Comparison of ENCODE assay signal across 15 cellular contexts in the genomic region with DNA sequence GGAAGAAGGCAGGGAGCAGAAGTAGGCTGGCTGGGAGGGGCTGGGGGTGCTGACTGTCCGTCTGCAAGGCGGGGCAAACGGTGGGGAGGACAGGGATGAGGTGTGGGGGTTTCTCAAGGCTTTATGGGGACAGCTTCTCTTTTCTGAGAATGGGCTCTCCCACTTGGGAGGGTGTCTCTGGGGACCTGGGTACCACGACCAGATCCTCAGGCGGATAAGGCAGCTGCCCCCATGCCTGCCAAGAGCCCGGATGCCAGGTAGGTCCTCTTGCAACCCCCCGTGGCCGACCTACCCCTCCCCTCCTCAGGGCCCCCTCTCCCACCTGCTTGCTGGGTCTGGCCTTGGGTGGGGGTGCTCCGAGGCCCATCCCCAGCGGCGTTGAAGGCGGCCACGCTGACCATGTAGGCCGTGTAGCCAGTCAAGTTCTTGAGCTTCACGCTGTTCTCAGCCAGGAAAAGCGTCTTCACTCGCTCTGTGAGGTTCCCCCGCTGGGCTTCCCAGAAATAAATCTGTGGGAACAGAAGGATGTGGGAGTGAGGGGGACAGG. TPM values are rescaled to one million over a fixed set of nuclear protein-coding genes. Genes with fewer than 3 reads are reported as not detected.
DNase-seq lines count a peak whose midpoint lies in the region; FAIRE-seq and TF ChIP-seq lines count a peak whose summit lies in the region.
"Had no signal": no experiment of that assay in that cellular context is flagged by ENCODE, and none has a peak within 500 bp of the region (broad histone marks: within the 10 kb centered on the region; RNA-seq: fewer than 3 reads in every experiment).

No MANE protein-coding gene starts in this region.

- peak overlapping the region; percentile 53 for H3K4me3 Mint-ChIP-seq in neural progenitor cell
- H3K4me3 Mint-ChIP-seq: CD4-positive, CD25-positive, alpha-beta regulatory T cell had no signal

- DNase-seq in left ventricle myocardium inferior, result no peak
- DNase-seq in right atrium auricular region (ENCODE audit: low spot score), result no peak
- DNase-seq in NB4 (ENCODE audit: low read depth), result peak; percentile 30
- no peak for DNase-seq in neural progenitor cell (ENCODE audit: low spot score)
- no peak for DNase-seq in kidney
- DNase-seq in GM20000 (ENCODE audit: low spot score), result no peak
- DNase-seq in suprapubic skin (ENCODE audit: low spot score in 2 of 2), result no peak
- DNase-seq: ACHN; CD4-positive, CD25-positive, alpha-beta regulatory T cell; DMS53; GF-D8; GM23248; H7 had no signal

- peaks cover 19% of the 10 kb centered on the region for H4K20me1 ChIP-seq in neural progenitor cell (ENCODE audit: low read depth)

- no peaks in the 10 kb centered on the region for H3K36me3 ChIP-seq in left ventricle myocardium inferior
- no peaks in the 10 kb centered on the region for H3K36me3 ChIP-seq in right atrium auricular region
- H3K36me3 ChIP-seq in neural progenitor cell, result no peaks in the 10 kb centered on the region
- no peaks in the 10 kb centered on the region for H3K36me3 ChIP-seq in kidney (ENCODE audit: control insufficient read depth in 1 of 2, insufficient read depth in 2 of 2, low read length in 2 of 2)
- no peaks in the 10 kb centered on the region for H3K36me3 ChIP-seq in suprapubic skin
- H3K36me3 ChIP-seq: BLaER1 treated with 17β-estradiol and CSF1 and Interleukin-3, amounts not matched to agents 10 nM and 100 nM had no signal

- H3K4me1 ChIP-seq in left ventricle myocardium inferior, result peaks cover 36% of the 10 kb centered on the region
- H3K4me1 ChIP-seq in right atrium auricular region, result peaks cover 0 to 31% of the 10 kb centered on the region in 2 donors
- H3K4me1 ChIP-seq in neural progenitor cell, result peaks cover 20% of the 10 kb centered on the region
- no peaks in the 10 kb centered on the region for H3K4me1 ChIP-seq in kidney (ENCODE audit: control insufficient read depth in 1 of 2, insufficient read depth in 1 of 2, low read depth in 1 of 2, low read length in 2 of 2)
- peaks cover 8% of the 10 kb centered on the region for H3K4me1 ChIP-seq in suprapubic skin

- 91% methylated on average over 9 of the region's 18 CpGs for WGBS in suprapubic skin

- peaks cover 32% of the 10 kb centered on the region for H3K4me1 Mint-ChIP-seq in neural progenitor cell
- H3K4me1 Mint-ChIP-seq: CD4-positive, CD25-positive, alpha-beta regulatory T cell had no signal

- H3K27ac Mint-ChIP-seq in neural progenitor cell, result no peak overlapping the region
- H3K27ac Mint-ChIP-seq: CD4-positive, CD25-positive, alpha-beta regulatory T cell had no signal

- H3K9me3 ChIP-seq in left ventricle myocardium inferior (replicated peaks), result no peaks in the 10 kb centered on the region
- no peaks in the 10 kb centered on the region for H3K9me3 ChIP-seq in right atrium auricular region
- H3K9me3 ChIP-seq in neural progenitor cell (ENCODE audit: low read depth), result no peaks in the 10 kb centered on the region
- no peaks in the 10 kb centered on the region for H3K9me3 ChIP-seq in kidney (ENCODE audit: control insufficient read depth in 1 of 2, low read length in 2 of 2)
- no peaks in the 10 kb centered on the region for H3K9me3 ChIP-seq in suprapubic skin
- H3K9me3 ChIP-seq: BLaER1 treated with 17β-estradiol and CSF1 and Interleukin-3, amounts not matched to agents 10 nM and 100 nM had no signal

- peaks cover 15% of the 10 kb centered on the region for H3K27me3 Mint-ChIP-seq in neural progenitor cell (ENCODE audit: insufficient read depth, low read depth)

- H3K79me2 ChIP-seq in neural progenitor cell (ENCODE audit: low read depth), result no peaks in the 10 kb centered on the region

- H3K27ac ChIP-seq in left ventricle myocardium inferior (replicated peaks) (peak overlapping the region; percentile 54), right atrium auricular region (no peak overlapping the region), neural progenitor cell (no peak overlapping the region), kidney (ENCODE audit: low read depth in 2 of 2, low read length in 2 of 2) (no peak overlapping the region), suprapubic skin (no peak overlapping the region)
- H3K27ac ChIP-seq: BLaER1 treated with 17β-estradiol and CSF1 and Interleukin-3, amounts not matched to agents 10 nM and 100 nM; GM23248 had no signal

- TF ChIP-seq CTCF in left ventricle myocardium inferior (IDR thresholded peaks at IDR 0.05; ENCODE audit: borderline replicate concordance) (no peak), right atrium auricular region (IDR thresholded peaks at IDR 0.05) (no peak), NB4 (IDR thresholded peaks at IDR 0.05; ENCODE audit: low read depth, low read length) (no peak), neural progenitor cell (IDR thresholded peaks at IDR 0.05) (no peak), kidney (IDR thresholded peaks at IDR 0.05; ENCODE audit: borderline replicate concordance, extremely low read depth, insufficient read depth) (no peak), GM20000 (IDR thresholded peaks at IDR 0.05; ENCODE audit: extremely low read depth, missing control alignments) (no peak), suprapubic skin (IDR thresholded peaks at IDR 0.05) (no peak)

- H3K9me3 Mint-ChIP-seq in neural progenitor cell, result no peaks in the 10 kb centered on the region

- TF ChIP-seq EP300 in suprapubic skin (IDR thresholded peaks at IDR 0.05), result no peak

- no peak overlapping the region for H3K4me2 ChIP-seq in neural progenitor cell

- intact Hi-C loops in left ventricle myocardium inferior (cut with micrococcal nuclease), result loop anchor here (2.0 kb wide), 1 partner anchor 109 kb away; no protein-coding TSS in a partner anchor
- intact Hi-C loops in kidney (cut with DNase I), result no loop called here

- no peak for TF ChIP-seq POLR2A in NB4 (IDR thresholded peaks at IDR 0.05; ENCODE audit: extremely low read depth, insufficient read length)
- no peak for TF ChIP-seq POLR2A in suprapubic skin (IDR thresholded peaks at IDR 0.05)

- H3K27me3 ChIP-seq in left ventricle myocardium inferior (ENCODE audit: low read depth) (peaks cover 7% of the 10 kb centered on the region), right atrium auricular region (no peaks in the 10 kb centered on the region), neural progenitor cell (no peaks in the 10 kb centered on the region), suprapubic skin (no peaks in the 10 kb centered on the region)

- H3K36me3 Mint-ChIP-seq in neural progenitor cell, result peaks cover 21% of the 10 kb centered on the region
- H3K36me3 Mint-ChIP-seq: CD4-positive, CD25-positive, alpha-beta regulatory T cell had no signal

- H3F3A ChIP-seq in neural progenitor cell (ENCODE audit: low read depth), result peaks cover 28% of the 10 kb centered on the region

- H3K4me3 ChIP-seq in left ventricle myocardium inferior, result no peak overlapping the region
- H3K4me3 ChIP-seq in right atrium auricular region, result no peak overlapping the region
- no peak overlapping the region for H3K4me3 ChIP-seq in NB4 (ENCODE audit: low read depth, low read length)
- no peak overlapping the region for H3K4me3 ChIP-seq in neural progenitor cell
- no peak overlapping the region for H3K4me3 ChIP-seq in kidney (ENCODE audit: low read length in 2 of 2)
- H3K4me3 ChIP-seq in suprapubic skin, result no peak overlapping the region
- H3K4me3 ChIP-seq: BLaER1 treated with 17β-estradiol and CSF1 and Interleukin-3, amounts not matched to agents 10 nM and 100 nM; GM23248 had no signal

- H3K9ac ChIP-seq in neural progenitor cell (no peak overlapping the region), kidney (ENCODE audit: low read length in 2 of 2) (no peak overlapping the region)
- H3K9ac ChIP-seq: BLaER1 treated with 17β-estradiol and CSF1 and Interleukin-3, amounts not matched to agents 10 nM and 100 nM; GM23248 had no signal

- FAIRE-seq in kidney (lab: Jason Lieb, UNC), result no peak
- FAIRE-seq: HepG2 had no signal

- no peak overlapping the region for H2AFZ ChIP-seq in neural progenitor cell (replicated peaks)
- H2AFZ ChIP-seq: GM23248 had no signal

RNA-seq across cellular contexts. Expression of gene CDC42EP4, which starts 56.4 kb away (rescaled TPM):
- 34.0 TPM for total RNA-seq in left ventricle myocardium inferior
- total RNA-seq in right atrium auricular region, result 10 to 100 TPM; 35.4 to 56.0 TPM
- 10.8 and 28.9 TPM in 2 replicates for total RNA-seq in neural progenitor cell (ENCODE audit: low replicate concordance)
- total RNA-seq in kidney, result 76.9 TPM
- 26.2 TPM for polyA plus RNA-seq in kidney (ENCODE audit: insufficient read depth, low read depth, low replicate concordance)
- total RNA-seq in suprapubic skin, result 10 to 100 TPM; 60.0 to 86.8 (median 81.5) TPM
